In genomic region chr10:124705817-124706461, GRCh38 we compare ENCODE assay signal across 10 cellular contexts. TPM values are rescaled to one million over a fixed set of nuclear protein-coding genes. Genes with fewer than 3 reads are reported as not detected.
DNase-seq lines count a peak whose midpoint lies in the region; ATAC-seq, FAIRE-seq and TF ChIP-seq lines count a peak whose summit lies in the region.
"Had no signal": no experiment of that assay in that cellular context is flagged by ENCODE, and none has a peak within 500 bp of the region (broad histone marks: within the 10 kb centered on the region; RNA-seq: fewer than 3 reads in every experiment).

No MANE protein-coding gene starts in this region.

- peak; percentile 36 for DNase-seq in activated CD4-positive, alpha-beta T cell treated with anti-CD3 and anti-CD28 coated beads for 36 hours
- no peak for DNase-seq in activated CD4-positive, alpha-beta T cell treated with anti-CD3 and anti-CD28 coated beads, Interleukin-2, amount 50 U/mL, for 1 hour
- DNase-seq in activated T-helper 1 cell treated with anti-CD3 and anti-CD28 coated beads, Interleukin-12 subunit alpha, Interleukin-12 subunit beta, Interleukin-2, Interleukin-4 antibody, amounts not matched to agents 30 ng/mL and 10 ng/mL and 1 ng/mL, durations not matched to agents 14 hours and 24 hours and 36 hours (ENCODE audit: low spot score) = no peak
- DNase-seq in kidney (peak; percentile 63), superior temporal gyrus (ENCODE audit: extremely low spot score) (peak; percentile 60), mammary epithelial cell (no peak)
- no peak for DNase-seq in activated CD4-positive, CD25-positive, alpha-beta regulatory T cell (lab: John Stamatoyannopoulos, UW)
- DNase-seq: cerebellar nuclear complex had no signal

- no TSS peak for BruUV-seq in mammary epithelial cell (replicated peaks; lab: Mats Ljungman, UMichigan)

- WGBS in mammary epithelial cell (ENCODE audit: low coverage, missing lambda C conversion rate) = 98% methylated on average over 10 of the region's 12 CpGs

- dilution Hi-C loops in mammary epithelial cell (cut with HindIII; ENCODE audit: low sequenced_read_pairs) = loop anchor here (5.0 kb wide), 1 partner anchor 36 kb away; the partner anchor contains the start of gene FAM53B

- POLR2A ChIA-PET in activated CD4-positive, alpha-beta T cell treated with anti-CD3 and anti-CD28 coated beads for 36 hours (lab: Charles Lee) = interaction anchor here (0.6 to 3.1 kb wide), 9 partner anchors 10 to 47 kb away, joined by 3 to 12 read pairs (median 4); no protein-coding TSS in a partner anchor

- H3K4me1 ChIP-seq in kidney (ENCODE audit: control insufficient read depth in 1 of 2, insufficient read depth in 1 of 2, low read depth in 1 of 2, low read length in 2 of 2) = peaks cover 95 to 99% of the 10 kb centered on the region in 2 donors
- H3K4me1 ChIP-seq in mammary epithelial cell (ENCODE audit: insufficient read depth, low read length) = peaks cover 21% of the 10 kb centered on the region

- H3K79me2 ChIP-seq in mammary epithelial cell (ENCODE audit: insufficient read depth, low read length) = peaks cover 52% of the 10 kb centered on the region

- no peaks in the 10 kb centered on the region for H3K9me3 ChIP-seq in kidney (ENCODE audit: control insufficient read depth in 1 of 2, low read length in 2 of 2)
- H3K9me3 ChIP-seq in mammary epithelial cell (replicated peaks; ENCODE audit: insufficient read depth, low read length) = no peaks in the 10 kb centered on the region
- H3K9me3 ChIP-seq: A549 had no signal

- H3K4me3 Mint-ChIP-seq in activated CD4-positive, alpha-beta T cell treated with anti-CD3 and anti-CD28 coated beads for 36 hours = no peak overlapping the region
- no peak overlapping the region for H3K4me3 Mint-ChIP-seq in activated T-helper 1 cell treated with anti-CD3 and anti-CD28 coated beads, Interleukin-12 subunit alpha, Interleukin-12 subunit beta, Interleukin-2, Interleukin-4 antibody, amounts not matched to agents 30 ng/mL and 10 ng/mL and 1 ng/mL, durations not matched to agents 14 hours and 24 hours and 36 hours

- no peaks in the 10 kb centered on the region for H4K20me1 ChIP-seq in mammary epithelial cell (ENCODE audit: insufficient read depth, low read length)

- H3K27ac Mint-ChIP-seq in activated CD4-positive, alpha-beta T cell treated with anti-CD3 and anti-CD28 coated beads for 36 hours = no peak overlapping the region
- peak overlapping the region; percentile 55 for H3K27ac Mint-ChIP-seq in activated T-helper 1 cell treated with anti-CD3 and anti-CD28 coated beads, Interleukin-12 subunit alpha, Interleukin-12 subunit beta, Interleukin-2, Interleukin-4 antibody, amounts not matched to agents 30 ng/mL and 10 ng/mL and 1 ng/mL, durations not matched to agents 14 hours and 24 hours and 36 hours

- H3K4me3 ChIP-seq in kidney (ENCODE audit: low read length in 2 of 2) = no peak overlapping the region
- no peak overlapping the region for H3K4me3 ChIP-seq in mammary epithelial cell (replicated peaks in 1 of 3; ENCODE audit: insufficient read depth in 1 of 3, low read depth in 2 of 3, low read length in 3 of 3)
- H3K4me3 ChIP-seq: A549 had no signal

- no peak for FAIRE-seq in kidney (lab: Jason Lieb, UNC)
- FAIRE-seq: A549 had no signal

- H3K4me2 ChIP-seq in mammary epithelial cell (ENCODE audit: insufficient read depth, low read depth, low read length) = no peak overlapping the region
- H3K4me2 ChIP-seq: A549 had no signal

- H3K36me3 Mint-ChIP-seq in activated CD4-positive, alpha-beta T cell treated with anti-CD3 and anti-CD28 coated beads for 36 hours (ENCODE audit: low read depth) = peaks cover 19% of the 10 kb centered on the region
- peaks cover 39% of the 10 kb centered on the region for H3K36me3 Mint-ChIP-seq in activated T-helper 1 cell treated with anti-CD3 and anti-CD28 coated beads, Interleukin-12 subunit alpha, Interleukin-12 subunit beta, Interleukin-2, Interleukin-4 antibody, amounts not matched to agents 30 ng/mL and 10 ng/mL and 1 ng/mL, durations not matched to agents 14 hours and 24 hours and 36 hours (ENCODE audit: low read depth)

- intact Hi-C loops in activated CD4-positive, alpha-beta T cell treated with anti-CD3 and anti-CD28 coated beads for 36 hours (cut with DNase I, micrococcal nuclease) = loop anchor here in 1 of 2 experiments (5.0 kb wide), 1 partner anchor 36 kb away; the partner anchor contains the start of gene FAM53B
- intact Hi-C loops in activated T-helper 1 cell treated with anti-CD3 and anti-CD28 coated beads, Interleukin-12 subunit alpha, Interleukin-12 subunit beta, Interleukin-2, Interleukin-4 antibody, amounts not matched to agents 30 ng/mL and 10 ng/mL and 1 ng/mL, durations not matched to agents 14 hours and 24 hours and 36 hours (cut with micrococcal nuclease) = no loop called here
- intact Hi-C loops in kidney (cut with DNase I) (no loop called here), mammary epithelial cell (cut with micrococcal nuclease) (loop anchor here (2.0 kb wide), 1 partner anchor 35 kb away; no protein-coding TSS in a partner anchor)

- H3K27me3 ChIP-seq in mammary epithelial cell (ENCODE audit: insufficient read depth, low read length) = no peaks in the 10 kb centered on the region

- in situ Hi-C loops in mammary epithelial cell (cut with MboI; ENCODE audit: low sequenced_read_pairs in 2 of 2) = no loop called here

- no peaks in the 10 kb centered on the region for H3K27me3 Mint-ChIP-seq in activated CD4-positive, alpha-beta T cell treated with anti-CD3 and anti-CD28 coated beads for 36 hours
- no peaks in the 10 kb centered on the region for H3K27me3 Mint-ChIP-seq in activated T-helper 1 cell treated with anti-CD3 and anti-CD28 coated beads, Interleukin-12 subunit alpha, Interleukin-12 subunit beta, Interleukin-2, Interleukin-4 antibody, amounts not matched to agents 30 ng/mL and 10 ng/mL and 1 ng/mL, durations not matched to agents 14 hours and 24 hours and 36 hours (ENCODE audit: insufficient read depth)

- peak; percentile 22 for TF ChIP-seq CTCF in kidney (IDR thresholded peaks at IDR 0.05; ENCODE audit: borderline replicate concordance, extremely low read depth, insufficient read depth)
- TF ChIP-seq CTCF in mammary epithelial cell (conservative IDR thresholded peaks at IDR 0.05 in 1 of 2, IDR thresholded peaks at IDR 0.05 in 1 of 2; ENCODE audit: extremely low read depth in 1 of 2, insufficient read depth in 1 of 2, low read depth in 1 of 2, low read length in 2 of 2) = no peak

- H3K9ac ChIP-seq in kidney (ENCODE audit: low read length in 2 of 2) (no peak overlapping the region), mammary epithelial cell (ENCODE audit: insufficient read depth, low read length) (no peak overlapping the region)

- ATAC-seq in activated CD4-positive, alpha-beta T cell treated with anti-CD3 and anti-CD28 coated beads for 36 hours = no peak
- no peak for ATAC-seq in GM21381 (IDR thresholded peaks at IDR 0.05; ENCODE audit: unreplicated experiment)

- H3K9me3 Mint-ChIP-seq in activated CD4-positive, alpha-beta T cell treated with anti-CD3 and anti-CD28 coated beads for 36 hours (ENCODE audit: low read depth) = no peaks in the 10 kb centered on the region
- no peaks in the 10 kb centered on the region for H3K9me3 Mint-ChIP-seq in activated T-helper 1 cell treated with anti-CD3 and anti-CD28 coated beads, Interleukin-12 subunit alpha, Interleukin-12 subunit beta, Interleukin-2, Interleukin-4 antibody, amounts not matched to agents 30 ng/mL and 10 ng/mL and 1 ng/mL, durations not matched to agents 14 hours and 24 hours and 36 hours

- H2AFZ ChIP-seq in mammary epithelial cell (ENCODE audit: low read depth, low read length) = no peak overlapping the region

- H3K27ac ChIP-seq in kidney (ENCODE audit: low read depth in 2 of 2, low read length in 2 of 2) = peak overlapping the region; percentile 63 to 85
- H3K27ac ChIP-seq in mammary epithelial cell (ENCODE audit: insufficient read depth, low read depth, low read length) = no peak overlapping the region
- H3K27ac ChIP-seq: A549 had no signal

- CTCF ChIA-PET in activated CD4-positive, alpha-beta T cell treated with anti-CD3 and anti-CD28 coated beads for 36 hours (lab: Charles Lee) = interaction anchor here (1.0 to 5.5 kb wide), 10 partner anchors 8 to 70 kb away, joined by 3 to 46 read pairs (median 4); no protein-coding TSS in a partner anchor
- CTCF ChIA-PET in mammary epithelial cell (lab: Charles Lee; ENCODE audit: low non-redundant PET) = interaction anchor here (0.9 kb wide), 1 partner anchor 35 kb away, joined by 5 read pairs; no protein-coding TSS in a partner anchor

- H3K4me1 Mint-ChIP-seq in activated CD4-positive, alpha-beta T cell treated with anti-CD3 and anti-CD28 coated beads for 36 hours = peaks cover 92% of the 10 kb centered on the region
- peaks cover 95% of the 10 kb centered on the region for H3K4me1 Mint-ChIP-seq in activated T-helper 1 cell treated with anti-CD3 and anti-CD28 coated beads, Interleukin-12 subunit alpha, Interleukin-12 subunit beta, Interleukin-2, Interleukin-4 antibody, amounts not matched to agents 30 ng/mL and 10 ng/mL and 1 ng/mL, durations not matched to agents 14 hours and 24 hours and 36 hours (ENCODE audit: low read depth)

- H3K36me3 ChIP-seq in kidney (ENCODE audit: control insufficient read depth in 1 of 2, insufficient read depth in 2 of 2, low read length in 2 of 2) = no peaks in the 10 kb centered on the region
- peaks cover 7% of the 10 kb centered on the region for H3K36me3 ChIP-seq in mammary epithelial cell (ENCODE audit: insufficient read depth, low read length)

RNA-seq across cellular contexts. Expression of gene FAM53B, which starts 38.2 kb away (rescaled TPM):
- total RNA-seq in activated CD4-positive, alpha-beta T cell treated with anti-CD3 and anti-CD28 coated beads for 36 hours = 10 to 100 TPM; 13.3 to 13.9 TPM
- total RNA-seq in activated T-helper 1 cell treated with anti-CD3 and anti-CD28 coated beads, Interleukin-12 subunit alpha, Interleukin-12 subunit beta, Interleukin-2, Interleukin-4 antibody, amounts not matched to agents 30 ng/mL and 10 ng/mL and 1 ng/mL, durations not matched to agents 14 hours and 24 hours and 36 hours = 31.8 and 32.7 TPM in 2 replicates
- total RNA-seq in kidney (30.0 TPM), mammary epithelial cell (10 to 100 TPM; 16.2 to 51.8 TPM)
- polyA plus RNA-seq in kidney (ENCODE audit: insufficient read depth, low read depth, low replicate concordance) (11.8 TPM), mammary epithelial cell (9.3 TPM)
- polyA minus RNA-seq in mammary epithelial cell = 37.8 TPM

Comparison
In these comparisons a context has a peak if more than half of its experiments do, and no peak if none do; other contexts are left out.
1. DNase-seq: peak in activated CD4-positive, alpha-beta T cell treated with anti-CD3 and anti-CD28 coated beads for 36 hours (single experiment), kidney (single experiment) and superior temporal gyrus (single experiment); none in activated CD4-positive, alpha-beta T cell treated with anti-CD3 and anti-CD28 coated beads, Interleukin-2, amount 50 U/mL, for 1 hour (single experiment), activated T-helper 1 cell treated with anti-CD3 and anti-CD28 coated beads, Interleukin-12 subunit alpha, Interleukin-12 subunit beta, Interleukin-2, Interleukin-4 antibody, amounts not matched to agents 30 ng/mL and 10 ng/mL and 1 ng/mL, durations not matched to agents 14 hours and 24 hours and 36 hours (single experiment), activated CD4-positive, CD25-positive, alpha-beta regulatory T cell (0 of 4) and mammary epithelial cell (single experiment).